Comparison of ENCODE assay signal across 8 cellular contexts in genomic region chr2:238462782-238463396, GRCh38. TPM values are rescaled to one million over a fixed set of nuclear protein-coding genes. Genes with fewer than 3 reads are reported as not detected.
DNase-seq lines count a peak whose midpoint lies in the region; ATAC-seq, FAIRE-seq and TF ChIP-seq lines count a peak whose summit lies in the region.

No MANE protein-coding gene starts in this region.

- peak; percentile 93 for FAIRE-seq in K562 (lab: Jason Lieb, UNC)

- no peaks in the 10 kb centered on the region for H3K79me2 ChIP-seq in K562 (ENCODE audit: control insufficient read depth, insufficient read depth, low read length)

- no peak overlapping the region for H3K9ac ChIP-seq in K562 (ENCODE audit: insufficient read depth in 1 of 2, low read depth in 2 of 2, low read length in 2 of 2)

- H3K36me3 ChIP-seq in K562 (ENCODE audit: control insufficient read depth, insufficient read depth, low read length): no peaks in the 10 kb centered on the region

- H3K27ac ChIP-seq in K562 (ENCODE audit: extremely low read depth, low read depth, low read length) (no peak overlapping the region), caudate nucleus (ENCODE audit: low read depth, low read length) (no peak overlapping the region)

- POLR2A ChIA-PET in K562 (lab: Yijun Ruan, JAX): no interaction called here

- no peaks in the 10 kb centered on the region for H4K20me1 ChIP-seq in K562 (replicated peaks; ENCODE audit: control insufficient read depth, insufficient read depth, low read length)

- ATAC-seq in K562: peak; percentile 88

- H3K9me3 ChIP-seq in K562 (replicated peaks; ENCODE audit: control insufficient read depth, insufficient read depth, low read depth, low read length): no peaks in the 10 kb centered on the region

- peak; percentile 49 to 85 for TF ChIP-seq RAD21 in K562 (CRISPR knock-in tag; conservative IDR thresholded peaks at IDR 0.05 in 1 of 2, IDR thresholded peaks at IDR 0.05 in 1 of 2)

- no peak overlapping the region for H3K4me3 ChIP-seq in K562

- no TSS peak for BruUV-seq in K562 (replicated peaks; lab: Mats Ljungman, UMichigan)

- no peak overlapping the region for H3K4me2 ChIP-seq in K562 (ENCODE audit: insufficient read depth, low read length)

- H2AFZ ChIP-seq in K562 (ENCODE audit: low read depth, low read length): no peak overlapping the region

- peak; percentile 60 to 74 (median 62); a peak in 5 of 6 replicates for TF ChIP-seq CTCF in K562 (IDR thresholded peaks at IDR 0.05 in 2 of 3, conservative IDR thresholded peaks at IDR 0.05 in 1 of 3; ENCODE audit: insufficient read depth in 2 of 3, low read depth in 1 of 3, low read length in 3 of 3)

- no peak for TF ChIP-seq POLR2A in K562 (conservative IDR thresholded peaks at IDR 0.05)

- no peaks in the 10 kb centered on the region for H3K9me1 ChIP-seq in K562 (ENCODE audit: control insufficient read depth, insufficient read depth, low read length)

- intact Hi-C loops in K562 (cut with micrococcal nuclease): loop anchor here (1.0 kb wide), 1 partner anchor 92 kb away; no protein-coding TSS in a partner anchor

- H3K27me3 ChIP-seq in K562 (ENCODE audit: control insufficient read depth in 2 of 2, insufficient read depth in 2 of 2, low read length in 2 of 2): peaks cover 0 to 28% of the 10 kb centered on the region in 2 experiments; a peak in 3 of 5 replicates

- CTCF ChIA-PET in K562 (lab: Yijun Ruan, JAX; ENCODE audit: low intra/inter-chr PET ratio): interaction anchor here (1.0 to 2.4 kb wide), 2 partner anchors 92 to 106 kb away, joined by 4 to 18 read pairs; no protein-coding TSS in a partner anchor

- DNase-seq in DMS 273 (lab: John Stamatoyannopoulos, UW; ENCODE audit: unreplicated experiment) (peak; percentile 71), H4 (ENCODE audit: low spot score) (peak; percentile 37), NCI-H460 (ENCODE audit: extremely low read depth, low read depth) (peak; percentile 55), K562 (ENCODE audit: extremely low read depth in 1 of 4, low spot score in 3 of 4) (peak; percentile 41 to 57 (median 46)), left kidney (ENCODE audit: low read depth, low spot score) (peak; percentile 53), caudate nucleus (lab: John Stamatoyannopoulos, UW) (no peak), activated gamma-delta T cell treated with Interleukin-2 at 50 U/mL for 16 hours (no peak)
- no peak for DNase-seq in stimulated activated CD4-positive, alpha-beta T cell treated with anti-CD3 and anti-CD28 coated beads, Interleukin-12 subunit alpha, Interleukin-12 subunit beta, amount 100 ng/mL, for 4 hours

- in situ Hi-C loops in K562 (cut with MboI): loop anchor here (5.0 kb wide), 1 partner anchor 96 kb away; no protein-coding TSS in a partner anchor

- TF ChIP-seq EP300 in K562 (IDR thresholded peaks at IDR 0.05; ENCODE audit: low read length): no peak

- H3K4me1 ChIP-seq in K562 (replicated peaks in 1 of 2; ENCODE audit: control insufficient read depth in 2 of 2, insufficient read depth in 2 of 2, low read length in 2 of 2): no peaks in the 10 kb centered on the region

- WGBS in K562 (ENCODE audit: insufficient coverage, low coverage, missing lambda C conversion rate): 7% methylated on average over 2 of the region's 2 CpGs

TF ChIP-seq in K562, 482 proteins besides CTCF, POLR2A, EP300 and RAD21 (continues in another document):
- TF ChIP-seq MEF2A (IDR thresholded peaks at IDR 0.05; ENCODE audit: control insufficient read depth, low read depth, low read length): no peak
- TF ChIP-seq CBX3 (IDR thresholded peaks at IDR 0.05; ENCODE audit: borderline replicate concordance in 1 of 2, low read length in 2 of 2): 0 out of 3 replicates have a peak, but pooled peaks of 1 of the 2 experiments have one; percentile 42
- no peak for TF ChIP-seq EWSR1 (IDR thresholded peaks at IDR 0.05; ENCODE audit: borderline replicate concordance, low read depth, partially characterized antibody)
- peak; percentile 85 for TF ChIP-seq ZFP36 (IDR thresholded peaks at IDR 0.05; ENCODE audit: low read depth, low read length, partially characterized antibody)
- TF ChIP-seq, protein P1, sequence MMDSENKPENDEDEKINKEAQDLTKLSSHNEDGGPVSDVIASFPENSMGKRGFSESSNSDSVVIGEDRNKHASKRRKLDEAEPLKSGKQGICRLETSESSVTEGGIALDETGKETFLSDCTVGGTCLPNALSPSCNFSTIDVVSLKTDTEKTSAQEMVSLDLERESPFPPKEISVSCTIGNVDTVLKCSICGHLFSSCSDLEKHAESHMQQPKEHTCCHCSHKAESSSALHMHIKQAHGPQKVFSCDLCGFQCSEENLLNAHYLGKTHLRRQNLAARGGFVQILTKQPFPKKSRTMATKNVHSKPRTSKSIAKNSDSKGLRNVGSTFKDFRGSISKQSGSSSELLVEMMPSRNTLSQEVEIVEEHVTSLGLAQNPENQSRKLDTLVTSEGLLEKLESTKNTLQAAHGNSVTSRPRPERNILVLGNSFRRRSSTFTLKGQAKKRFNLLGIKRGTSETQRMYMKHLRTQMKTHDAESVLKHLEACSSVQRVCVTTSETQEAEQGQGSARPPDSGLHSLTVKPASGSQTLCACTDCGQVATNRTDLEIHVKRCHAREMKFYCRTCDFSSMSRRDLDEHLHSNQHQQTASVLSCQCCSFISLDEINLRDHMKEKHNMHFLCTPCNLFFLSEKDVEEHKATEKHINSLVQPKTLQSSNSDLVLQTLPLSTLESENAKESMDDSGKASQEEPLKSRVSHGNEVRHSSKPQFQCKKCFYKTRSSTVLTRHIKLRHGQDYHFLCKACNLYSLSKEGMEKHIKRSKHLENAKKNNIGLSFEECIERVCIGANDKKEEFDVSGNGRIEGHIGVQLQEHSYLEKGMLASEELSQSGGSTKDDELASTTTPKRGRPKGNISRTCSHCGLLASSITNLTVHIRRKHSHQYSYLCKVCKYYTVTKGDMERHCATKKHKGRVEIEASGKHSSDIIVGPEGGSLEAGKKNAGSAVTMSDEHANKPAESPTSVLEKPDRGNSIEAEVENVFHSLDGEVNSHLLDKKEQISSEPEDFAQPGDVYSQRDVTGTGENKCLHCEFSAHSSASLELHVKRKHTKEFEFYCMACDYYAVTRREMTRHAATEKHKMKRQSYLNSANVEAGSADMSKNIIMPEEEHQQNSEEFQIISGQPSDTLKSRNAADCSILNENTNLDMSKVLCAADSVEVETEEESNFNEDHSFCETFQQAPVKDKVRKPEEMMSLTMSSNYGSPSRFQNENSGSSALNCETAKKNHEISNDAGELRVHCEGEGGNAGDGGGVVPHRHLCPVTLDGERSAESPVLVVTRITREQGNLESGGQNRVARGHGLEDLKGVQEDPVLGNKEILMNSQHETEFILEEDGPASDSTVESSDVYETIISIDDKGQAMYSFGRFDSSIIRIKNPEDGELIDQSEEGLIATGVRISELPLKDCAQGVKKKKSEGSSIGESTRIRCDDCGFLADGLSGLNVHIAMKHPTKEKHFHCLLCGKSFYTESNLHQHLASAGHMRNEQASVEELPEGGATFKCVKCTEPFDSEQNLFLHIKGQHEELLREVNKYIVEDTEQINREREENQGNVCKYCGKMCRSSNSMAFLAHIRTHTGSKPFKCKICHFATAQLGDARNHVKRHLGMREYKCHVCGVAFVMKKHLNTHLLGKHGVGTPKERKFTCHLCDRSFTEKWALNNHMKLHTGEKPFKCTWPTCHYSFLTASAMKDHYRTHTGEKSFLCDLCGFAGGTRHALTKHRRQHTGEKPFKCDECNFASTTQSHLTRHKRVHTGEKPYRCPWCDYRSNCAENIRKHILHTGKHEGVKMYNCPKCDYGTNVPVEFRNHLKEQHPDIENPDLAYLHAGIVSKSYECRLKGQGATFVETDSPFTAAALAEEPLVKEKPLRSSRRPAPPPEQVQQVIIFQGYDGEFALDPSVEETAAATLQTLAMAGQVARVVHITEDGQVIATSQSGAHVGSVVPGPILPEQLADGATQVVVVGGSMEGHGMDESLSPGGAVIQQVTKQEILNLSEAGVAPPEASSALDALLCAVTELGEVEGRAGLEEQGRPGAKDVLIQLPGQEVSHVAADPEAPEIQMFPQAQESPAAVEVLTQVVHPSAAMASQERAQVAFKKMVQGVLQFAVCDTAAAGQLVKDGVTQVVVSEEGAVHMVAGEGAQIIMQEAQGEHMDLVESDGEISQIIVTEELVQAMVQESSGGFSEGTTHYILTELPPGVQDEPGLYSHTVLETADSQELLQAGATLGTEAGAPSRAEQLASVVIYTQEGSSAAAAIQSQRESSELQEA (IDR thresholded peaks at IDR 0.05; ENCODE audit: low read depth): peak; percentile 60; the same call in 1 of the 2 replicates
- no peak for TF ChIP-seq SRF (CRISPR knock-in tag; IDR thresholded peaks at IDR 0.05)
- peak; percentile 12 for TF ChIP-seq RBM25 (IDR thresholded peaks at IDR 0.05; ENCODE audit: low read depth, low read length, severe bottlenecking)

RNA-seq across cellular contexts. Expression of gene ASB1, which starts 36.2 kb away (rescaled TPM):
- 27.1 and 33.0 TPM in 2 replicates for total RNA-seq in H4 (2014; rRNA removed; shearing (Covaris generic))
- 36.7 and 40.4 TPM in 2 replicates for total RNA-seq in NCI-H460 (2014; rRNA removed; shearing (Covaris generic))
- 37.6 and 41.0 TPM in 2 replicates for polyA plus RNA-seq in NCI-H460 (2014; cell fraction: nucleus; rRNA removed)
- total RNA-seq in K562 (2011; cell fraction: chromatin; rRNA removed; ENCODE audit: low replicate concordance): 69.7 and 90.0 TPM in 2 replicates
- total RNA-seq in K562 (2011; cell fraction: nucleolus; rRNA removed): 54.0 and 56.1 TPM in 2 replicates
- total RNA-seq in K562 (2011; cell fraction: nucleoplasm; rRNA removed): 64.5 and 65.1 TPM in 2 replicates
- 32.0 and 37.5 TPM in 2 replicates for total RNA-seq in K562 (2014; rRNA removed)
- total RNA-seq in K562 (2014; rRNA removed; fragmentation: Illumina TruSeq; extraction: Trizol): 17.5 and 18.0 TPM in 2 replicates
- 18.2 and 20.1 TPM in 2 replicates for total RNA-seq in K562 (2015; rRNA removed; fragmentation: Illumina TruSeq; extraction: Trizol)
- 35.5 and 37.7 TPM in 2 replicates for total RNA-seq in K562 (2021)
- polyA plus RNA-seq in K562 (2011; rRNA removed): 23.9 and 26.4 TPM in 2 replicates
- 25.8 and 40.3 TPM in 2 replicates for polyA plus RNA-seq in K562 (2011; cell fraction: cytosol; rRNA removed)
- 81.4 and 94.5 TPM in 2 replicates for polyA plus RNA-seq in K562 (2011; cell fraction: nucleus; rRNA removed)
- polyA plus RNA-seq in K562 (2012): 22.4 and 22.9 TPM in 2 replicates
- 27.5 and 34.9 TPM in 2 replicates for polyA plus RNA-seq in K562 (2014; fragmentation: Illumina TruSeq; extraction: Trizol)
- polyA plus RNA-seq in K562 (2014; fragmentation: Nextera tagmentation; extraction: Ambion mirVana): 1 to 10 TPM; 6.3 to 8.7 TPM
- 33.1 and 42.1 TPM in 2 replicates for polyA plus RNA-seq in K562 (2014; rRNA removed)
- polyA minus RNA-seq in K562 (2011; rRNA and poly(A)+ RNA removed): 13.5 and 17.4 TPM in 2 replicates
- 20.6 and 22.0 TPM in 2 replicates for polyA minus RNA-seq in K562 (2011; cell fraction: cytosol; rRNA and poly(A)+ RNA removed)
- polyA minus RNA-seq in K562 (2011; cell fraction: nucleus; rRNA and poly(A)+ RNA removed): 21.3 and 22.2 TPM in 2 replicates

Comparison
In these comparisons a context has a peak if more than half of its experiments do, and no peak if none do; other contexts are left out.
1. DNase-seq: peak in DMS 273 (single experiment), H4 (single experiment), NCI-H460 (single experiment), K562 (4 of 4) and left kidney (single experiment); none in stimulated activated CD4-positive, alpha-beta T cell treated with anti-CD3 and anti-CD28 coated beads, Interleukin-12 subunit alpha, Interleukin-12 subunit beta, amount 100 ng/mL, for 4 hours (single experiment), caudate nucleus (0 of 61) and activated gamma-delta T cell treated with Interleukin-2 at 50 U/mL for 16 hours (single experiment).